Comparison of ENCODE assay signal across 8 cellular contexts in genomic region chr11:60775420-60775961, GRCh38. TPM values are rescaled to one million over a fixed set of nuclear protein-coding genes. Genes with fewer than 3 reads are reported as not detected.
DNase-seq lines count a peak whose midpoint lies in the region; ATAC-seq, FAIRE-seq and TF ChIP-seq lines count a peak whose summit lies in the region.

No MANE protein-coding gene starts in this region.

- peak; percentile 81 for FAIRE-seq in bronchial epithelial cell (lab: Jason Lieb, UNC)

- H3K4me3 ChIP-seq in WI38 (ENCODE audit: low read depth, low read length) (no peak overlapping the region), bronchial epithelial cell (ENCODE audit: low read depth, low read length) (no peak overlapping the region)

- TF ChIP-seq CTCF in WI38 (IDR thresholded peaks at IDR 0.05; ENCODE audit: low read depth, low read length) (peak; percentile 92), bronchial epithelial cell (IDR thresholded peaks at IDR 0.05; ENCODE audit: insufficient read depth, low read length, severe bottlenecking) (peak; percentile 96)

- peaks cover 2% of the 10 kb centered on the region for H3K27me3 ChIP-seq in bronchial epithelial cell (ENCODE audit: control insufficient read depth, insufficient read depth, low read length)

- peak; percentile 73 for ATAC-seq in GM18867 (IDR thresholded peaks at IDR 0.05; ENCODE audit: unreplicated experiment)
- ATAC-seq in HG03108 (IDR thresholded peaks at IDR 0.05; ENCODE audit: unreplicated experiment): peak; percentile 66

- DNase-seq in AG08396 (ENCODE audit: low spot score) (peak; percentile 90), NCI-H2196 (lab: John Stamatoyannopoulos, UW; ENCODE audit: unreplicated experiment) (peak; percentile 89), bronchial epithelial cell (ENCODE audit: low read depth) (peak; percentile 89), kidney tubule cell (ENCODE audit: low spot score) (peak; percentile 88)
- peak; percentile 80 to 82 for DNase-seq in stimulated activated CD4-positive, alpha-beta T cell treated with anti-CD3 and anti-CD28 coated beads, Interleukin-2, amount 100 ng/mL, for 48 hours

- no peaks in the 10 kb centered on the region for H3K36me3 ChIP-seq in bronchial epithelial cell (ENCODE audit: control insufficient read depth, insufficient read depth, low read length)

RNA-seq across cellular contexts. Expression of gene MS4A10, which starts 9.6 kb away (rescaled TPM):
- total RNA-seq in bronchial epithelial cell: not detected in 2 replicates

RNA-seq across cellular contexts. Expression of gene MS4A15, which starts 18.8 kb away (rescaled TPM):
- total RNA-seq in bronchial epithelial cell: not detected in 2 replicates

RNA-seq across cellular contexts. Expression of gene MS4A18, which starts 51.0 kb away (rescaled TPM):
- total RNA-seq in bronchial epithelial cell: not detected in 2 replicates
